Comparison of ENCODE assay signal across 8 cellular contexts in the genomic region with DNA sequence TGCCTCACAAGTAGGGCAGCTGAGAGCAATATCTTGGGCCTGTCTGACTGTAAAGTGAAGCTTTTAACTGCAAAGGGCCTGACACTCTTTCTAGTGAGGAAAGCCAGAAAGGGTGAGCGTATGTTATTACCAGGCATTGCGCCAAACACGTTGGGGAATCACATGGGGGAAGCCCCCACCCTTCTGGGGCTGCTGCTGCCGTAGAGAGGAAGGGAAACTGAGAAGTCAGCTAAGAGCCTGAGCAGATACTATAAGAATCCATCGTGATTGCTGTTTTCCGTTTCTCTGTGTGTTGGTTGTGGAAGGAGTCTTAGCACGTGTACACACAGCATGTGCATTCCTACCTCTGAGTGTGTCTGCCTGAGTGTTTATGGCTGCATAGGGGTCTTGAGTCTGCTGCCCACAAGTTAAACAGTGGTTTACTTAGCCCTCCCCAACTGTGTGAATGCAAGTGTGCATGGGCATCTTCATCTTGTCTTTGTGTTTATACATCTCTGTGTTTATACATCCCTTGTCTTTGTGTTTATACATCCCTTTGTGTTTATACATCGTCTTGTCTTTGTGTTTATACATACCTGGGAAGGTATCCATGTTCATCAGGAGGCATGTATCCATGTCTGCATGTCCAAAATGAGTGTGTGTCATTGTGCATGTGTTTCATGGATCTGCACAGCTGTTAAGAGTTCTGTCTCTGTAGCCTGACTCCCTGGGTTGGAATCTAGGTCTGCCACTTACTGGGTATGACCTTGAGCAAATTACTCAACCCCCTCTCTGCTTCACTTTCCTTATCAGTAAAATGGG.
DNase-seq lines count a peak whose midpoint lies in the region; ATAC-seq lines count a peak whose summit lies in the region.

No MANE protein-coding gene starts in this region.

- no peak overlapping the region for H3K27ac Mint-ChIP-seq in T-helper 2 cell treated with Interferon-gamma antibody and Interleukin-4, amounts not matched to agents 5 μg/mL and 100 μg/mL, for 36 hours

- no peaks in the 10 kb centered on the region for H3K27me3 ChIP-seq in layer of hippocampus (ENCODE audit: control insufficient read depth, insufficient read depth, low read length)

- ATAC-seq in GM19023 (IDR thresholded peaks at IDR 0.05; ENCODE audit: unreplicated experiment) (peak; percentile 96), HG03108 (IDR thresholded peaks at IDR 0.05; ENCODE audit: unreplicated experiment) (peak; percentile 92)

- no peaks in the 10 kb centered on the region for H3K36me3 Mint-ChIP-seq in T-helper 2 cell treated with Interferon-gamma antibody and Interleukin-4, amounts not matched to agents 5 μg/mL and 100 μg/mL, for 36 hours (ENCODE audit: low read depth)

- H3K27me3 Mint-ChIP-seq in T-helper 2 cell treated with Interferon-gamma antibody and Interleukin-4, amounts not matched to agents 5 μg/mL and 100 μg/mL, for 36 hours (ENCODE audit: low read depth) = no peaks in the 10 kb centered on the region

- H3K4me3 Mint-ChIP-seq in T-helper 2 cell treated with Interferon-gamma antibody and Interleukin-4, amounts not matched to agents 5 μg/mL and 100 μg/mL, for 36 hours = no peak overlapping the region

- peak; percentile 23 for DNase-seq in AG08395 (ENCODE audit: low spot score)
- peak; percentile 30 for DNase-seq in T-helper 2 cell treated with Interferon-gamma antibody and Interleukin-4, amounts not matched to agents 5 μg/mL and 100 μg/mL, for 36 hours (ENCODE audit: low spot score)
- peak; percentile 60 for DNase-seq in superior temporal gyrus (ENCODE audit: extremely low spot score)
- DNase-seq in HPDE6-E6E7 (ENCODE audit: extremely low spot score) = no peak
- no peak for DNase-seq in NCI-H226

- H3K27ac ChIP-seq in layer of hippocampus (ENCODE audit: low read depth, low read length) = peak overlapping the region; percentile 13

- no peaks in the 10 kb centered on the region for H3K9me3 Mint-ChIP-seq in T-helper 2 cell treated with Interferon-gamma antibody and Interleukin-4, amounts not matched to agents 5 μg/mL and 100 μg/mL, for 36 hours

- H3K4me1 Mint-ChIP-seq in T-helper 2 cell treated with Interferon-gamma antibody and Interleukin-4, amounts not matched to agents 5 μg/mL and 100 μg/mL, for 36 hours (ENCODE audit: low read depth) = peaks cover 6% of the 10 kb centered on the region

Comparison
In these comparisons a context has a peak if more than half of its experiments do, and no peak if none do; other contexts are left out.
1. DNase-seq: peak in AG08395 (single experiment), T-helper 2 cell treated with Interferon-gamma antibody and Interleukin-4, amounts not matched to agents 5 μg/mL and 100 μg/mL, for 36 hours (single experiment) and superior temporal gyrus (single experiment); none in HPDE6-E6E7 (single experiment) and NCI-H226 (single experiment).